1 cellular context compared by ENCODE assay signal in genomic region chr4:7514789-7515188, GRCh38.
TF ChIP-seq lines count a peak whose summit lies in the region.

No MANE protein-coding gene starts in this region.

TF ChIP-seq in HepG2, 621 proteins besides CTCF, POLR2A, EP300 and RAD21 (continued from another document):
- no peak for TF ChIP-seq ZNF326 (CRISPR knock-in tag; IDR thresholded peaks at IDR 0.05; ENCODE audit: borderline replicate concordance)
- TF ChIP-seq FOSL2 (CRISPR knock-in tag; IDR thresholded peaks at IDR 0.05): no peak; the same call in 1 of the 2 replicates
- TF ChIP-seq ZNF30 (CRISPR knock-in tag; IDR thresholded peaks at IDR 0.05): no peak
- no peak for TF ChIP-seq ELF4 (CRISPR knock-in tag; IDR thresholded peaks at IDR 0.05; ENCODE audit: borderline replicate concordance)
- no peak for TF ChIP-seq PRPF4 (IDR thresholded peaks at IDR 0.05; ENCODE audit: low read depth, low read length, poor library complexity, severe bottlenecking)
- TF ChIP-seq SP5 (CRISPR knock-in tag; IDR thresholded peaks at IDR 0.05; ENCODE audit: borderline replicate concordance, low read depth): no peak
- TF ChIP-seq SNAPC2 (CRISPR knock-in tag; IDR thresholded peaks at IDR 0.05): no peak
- no peak for TF ChIP-seq RFX5 (IDR thresholded peaks at IDR 0.05; ENCODE audit: low read depth, low read length)
- TF ChIP-seq, protein P1, sequence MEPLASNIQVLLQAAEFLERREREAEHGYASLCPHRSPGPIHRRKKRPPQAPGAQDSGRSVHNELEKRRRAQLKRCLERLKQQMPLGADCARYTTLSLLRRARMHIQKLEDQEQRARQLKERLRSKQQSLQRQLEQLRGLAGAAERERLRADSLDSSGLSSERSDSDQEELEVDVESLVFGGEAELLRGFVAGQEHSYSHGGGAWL (CRISPR knock-in tag; IDR thresholded peaks at IDR 0.05): no peak
- no peak; the same call in 1 of the 2 replicates for TF ChIP-seq KDM5B (CRISPR knock-in tag; IDR thresholded peaks at IDR 0.05; ENCODE audit: borderline replicate concordance)
- no peak for TF ChIP-seq ZNF660 (CRISPR knock-in tag; IDR thresholded peaks at IDR 0.05; ENCODE audit: borderline replicate concordance, low read depth)
- TF ChIP-seq, protein P2, sequence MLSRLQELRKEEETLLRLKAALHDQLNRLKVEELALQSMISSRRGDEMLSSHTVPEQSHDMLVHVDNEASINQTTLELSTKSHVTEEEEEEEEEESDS (CRISPR knock-in tag; IDR thresholded peaks at IDR 0.05; ENCODE audit: borderline replicate concordance): no peak
- TF ChIP-seq, protein P3, sequence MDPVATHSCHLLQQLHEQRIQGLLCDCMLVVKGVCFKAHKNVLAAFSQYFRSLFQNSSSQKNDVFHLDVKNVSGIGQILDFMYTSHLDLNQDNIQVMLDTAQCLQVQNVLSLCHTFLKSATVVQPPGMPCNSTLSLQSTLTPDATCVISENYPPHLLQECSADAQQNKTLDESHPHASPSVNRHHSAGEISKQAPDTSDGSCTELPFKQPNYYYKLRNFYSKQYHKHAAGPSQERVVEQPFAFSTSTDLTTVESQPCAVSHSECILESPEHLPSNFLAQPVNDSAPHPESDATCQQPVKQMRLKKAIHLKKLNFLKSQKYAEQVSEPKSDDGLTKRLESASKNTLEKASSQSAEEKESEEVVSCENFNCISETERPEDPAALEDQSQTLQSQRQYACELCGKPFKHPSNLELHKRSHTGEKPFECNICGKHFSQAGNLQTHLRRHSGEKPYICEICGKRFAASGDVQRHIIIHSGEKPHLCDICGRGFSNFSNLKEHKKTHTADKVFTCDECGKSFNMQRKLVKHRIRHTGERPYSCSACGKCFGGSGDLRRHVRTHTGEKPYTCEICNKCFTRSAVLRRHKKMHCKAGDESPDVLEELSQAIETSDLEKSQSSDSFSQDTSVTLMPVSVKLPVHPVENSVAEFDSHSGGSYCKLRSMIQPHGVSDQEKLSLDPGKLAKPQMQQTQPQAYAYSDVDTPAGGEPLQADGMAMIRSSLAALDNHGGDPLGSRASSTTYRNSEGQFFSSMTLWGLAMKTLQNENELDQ (CRISPR knock-in tag; IDR thresholded peaks at IDR 0.05; ENCODE audit: borderline replicate concordance): no peak
- no peak for TF ChIP-seq GATAD1 (CRISPR knock-in tag; IDR thresholded peaks at IDR 0.05)
- TF ChIP-seq CHCHD3 (CRISPR knock-in tag; IDR thresholded peaks at IDR 0.05): no peak
- TF ChIP-seq PATZ1 (CRISPR knock-in tag; IDR thresholded peaks at IDR 0.05): peak; percentile 87
- TF ChIP-seq NCOR1 (IDR thresholded peaks at IDR 0.05; ENCODE audit: borderline replicate concordance, low read length): no peak
- no peak for TF ChIP-seq NAIF1 (CRISPR knock-in tag; IDR thresholded peaks at IDR 0.05; ENCODE audit: borderline replicate concordance)
- peak; percentile 16; the same call in 1 of the 2 replicates for TF ChIP-seq RXRB (CRISPR knock-in tag; IDR thresholded peaks at IDR 0.05; ENCODE audit: borderline replicate concordance)
- TF ChIP-seq NKX3-1 (CRISPR knock-in tag; IDR thresholded peaks at IDR 0.05): no peak
- TF ChIP-seq, protein P4, sequence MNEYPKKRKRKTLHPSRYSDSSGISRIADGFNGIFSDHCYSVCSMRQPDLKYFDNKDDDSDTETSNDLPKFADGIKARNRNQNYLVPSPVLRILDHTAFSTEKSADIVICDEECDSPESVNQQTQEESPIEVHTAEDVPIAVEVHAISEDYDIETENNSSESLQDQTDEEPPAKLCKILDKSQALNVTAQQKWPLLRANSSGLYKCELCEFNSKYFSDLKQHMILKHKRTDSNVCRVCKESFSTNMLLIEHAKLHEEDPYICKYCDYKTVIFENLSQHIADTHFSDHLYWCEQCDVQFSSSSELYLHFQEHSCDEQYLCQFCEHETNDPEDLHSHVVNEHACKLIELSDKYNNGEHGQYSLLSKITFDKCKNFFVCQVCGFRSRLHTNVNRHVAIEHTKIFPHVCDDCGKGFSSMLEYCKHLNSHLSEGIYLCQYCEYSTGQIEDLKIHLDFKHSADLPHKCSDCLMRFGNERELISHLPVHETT (CRISPR knock-in tag; conservative IDR thresholded peaks at IDR 0.05): no peak
- TF ChIP-seq NFE2L2 (IDR thresholded peaks at IDR 0.05; ENCODE audit: low read length): no peak
- TF ChIP-seq, protein P5, sequence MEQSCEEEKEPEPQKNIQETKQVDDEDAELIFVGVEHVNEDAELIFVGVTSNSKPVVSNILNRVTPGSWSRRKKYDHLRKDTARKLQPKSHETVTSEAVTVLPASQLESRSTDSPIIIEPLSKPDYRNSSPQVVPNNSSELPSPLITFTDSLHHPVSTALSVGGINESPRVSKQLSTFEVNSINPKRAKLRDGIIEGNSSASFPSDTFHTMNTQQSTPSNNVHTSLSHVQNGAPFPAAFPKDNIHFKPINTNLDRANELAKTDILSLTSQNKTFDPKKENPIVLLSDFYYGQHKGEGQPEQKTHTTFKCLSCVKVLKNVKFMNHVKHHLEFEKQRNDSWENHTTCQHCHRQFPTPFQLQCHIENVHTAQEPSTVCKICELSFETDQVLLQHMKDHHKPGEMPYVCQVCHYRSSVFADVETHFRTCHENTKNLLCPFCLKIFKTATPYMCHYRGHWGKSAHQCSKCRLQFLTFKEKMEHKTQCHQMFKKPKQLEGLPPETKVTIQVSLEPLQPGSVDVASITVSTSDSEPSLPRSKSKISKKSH (CRISPR knock-in tag; IDR thresholded peaks at IDR 0.05; ENCODE audit: borderline replicate concordance): peak; percentile 53; the same call in 1 of the 2 replicates
- TF ChIP-seq RORA (CRISPR knock-in tag; IDR thresholded peaks at IDR 0.05): no peak
- TF ChIP-seq RELA (CRISPR knock-in tag; IDR thresholded peaks at IDR 0.05): no peak
- TF ChIP-seq ZNF687 (CRISPR knock-in tag; IDR thresholded peaks at IDR 0.05): peak; percentile 47
- TF ChIP-seq, protein P6, sequence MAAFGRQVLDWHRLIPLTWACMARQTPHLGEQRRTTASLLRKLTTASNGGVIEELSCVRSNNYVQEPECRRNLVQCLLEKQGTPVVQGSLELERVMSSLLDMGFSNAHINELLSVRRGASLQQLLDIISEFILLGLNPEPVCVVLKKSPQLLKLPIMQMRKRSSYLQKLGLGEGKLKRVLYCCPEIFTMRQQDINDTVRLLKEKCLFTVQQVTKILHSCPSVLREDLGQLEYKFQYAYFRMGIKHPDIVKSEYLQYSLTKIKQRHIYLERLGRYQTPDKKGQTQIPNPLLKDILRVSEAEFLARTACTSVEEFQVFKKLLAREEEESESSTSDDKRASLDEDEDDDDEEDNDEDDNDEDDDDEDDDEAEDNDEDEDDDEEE (CRISPR knock-in tag; IDR thresholded peaks at IDR 0.05): no peak
- TF ChIP-seq HCFC1 (IDR thresholded peaks at IDR 0.05; ENCODE audit: low read depth, low read length): no peak
- TF ChIP-seq CENPBD1 (CRISPR knock-in tag; IDR thresholded peaks at IDR 0.05; ENCODE audit: borderline replicate concordance, low read depth): no peak
- TF ChIP-seq PCBP1 (IDR thresholded peaks at IDR 0.05; ENCODE audit: borderline replicate concordance, low read depth, low read length): no peak
- TF ChIP-seq ESRRA (CRISPR knock-in tag; IDR thresholded peaks at IDR 0.05; ENCODE audit: low read depth): peak; percentile 62; the same call in 1 of the 2 replicates
- no peak for TF ChIP-seq ZNF441 (CRISPR knock-in tag; IDR thresholded peaks at IDR 0.05; ENCODE audit: borderline replicate concordance)
- peak; percentile 47; the same call in 1 of the 2 replicates for TF ChIP-seq NR2F2 (IDR thresholded peaks at IDR 0.05; ENCODE audit: borderline replicate concordance, low read depth)
- TF ChIP-seq ZNF18 (CRISPR knock-in tag; IDR thresholded peaks at IDR 0.05; ENCODE audit: insufficient replicate concordance): no peak
